33 cellular contexts compared by ENCODE assay signal in the genomic region with DNA sequence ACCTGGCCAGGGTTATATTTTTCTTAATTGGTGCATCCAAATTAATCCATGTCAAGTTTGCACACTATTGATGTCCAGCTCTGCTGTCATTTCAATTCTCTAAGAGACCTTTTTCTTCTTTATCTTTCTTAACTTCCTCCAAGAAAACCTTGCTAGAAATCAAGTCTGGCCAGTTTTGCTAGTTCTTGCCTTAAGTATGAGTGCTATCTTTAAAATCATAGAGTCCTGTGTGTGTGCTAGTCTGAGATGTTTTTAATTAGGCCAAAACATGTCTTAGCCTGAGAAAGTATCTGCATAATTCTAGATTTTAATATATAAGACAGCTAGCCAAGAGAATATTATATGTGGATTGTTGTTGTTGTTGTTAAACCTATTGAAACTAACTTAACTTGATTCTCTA. TPM values are rescaled to one million over a fixed set of nuclear protein-coding genes. Genes with fewer than 3 reads are reported as not detected.
DNase-seq lines count a peak whose midpoint lies in the region; ATAC-seq, FAIRE-seq and TF ChIP-seq lines count a peak whose summit lies in the region.
"Had no signal": no experiment of that assay in that cellular context is flagged by ENCODE, and none has a peak within 500 bp of the region (broad histone marks: within the 10 kb centered on the region; RNA-seq: fewer than 3 reads in every experiment).

No MANE protein-coding gene starts in this region.

- no peak overlapping the region for H3K23ac ChIP-seq in trophoblast cell (ENCODE audit: low read length)

- H2AFZ ChIP-seq in Karpas-422 (ENCODE audit: low read length) (peak overlapping the region; percentile 97), trophoblast cell (ENCODE audit: insufficient read depth, low read length, poor library complexity) (no peak overlapping the region)
- H2AFZ ChIP-seq: hepatocyte had no signal

- no peak overlapping the region for H3K4me3 Mint-ChIP-seq in T-cell
- no peak overlapping the region for H3K4me3 Mint-ChIP-seq in T-helper 2 cell treated with Interferon-gamma antibody and Interleukin-4, amounts not matched to agents 5 μg/mL and 100 μg/mL, for 36 hours
- H3K4me3 Mint-ChIP-seq: activated CD4-positive, alpha-beta T cell treated with anti-CD3 and anti-CD28 coated beads for 36 hours; CD8-positive, alpha-beta memory T cell; T-helper 17 cell had no signal

- H2BK120ac ChIP-seq in trophoblast cell (ENCODE audit: insufficient read depth, low read length, poor library complexity) = no peak overlapping the region

- no peak overlapping the region for H4K8ac ChIP-seq in trophoblast cell (ENCODE audit: low read depth, low read length)

- no peak for FAIRE-seq in bronchial epithelial cell (lab: Jason Lieb, UNC)
- FAIRE-seq: astrocyte, HTR-8/SVneo had no signal

- H3K18ac ChIP-seq in trophoblast cell (ENCODE audit: low read length) = no peak overlapping the region

- H3K4me1 Mint-ChIP-seq in T-cell = peaks cover 4 to 12% (median 11%) of the 10 kb centered on the region in 3 donors
- peaks cover 5% of the 10 kb centered on the region for H3K4me1 Mint-ChIP-seq in T-helper 2 cell treated with Interferon-gamma antibody and Interleukin-4, amounts not matched to agents 5 μg/mL and 100 μg/mL, for 36 hours (ENCODE audit: low read depth)

- no peak for ATAC-seq in T-cell (replicated peaks in 1 of 4)
- ATAC-seq in GM19023 (IDR thresholded peaks at IDR 0.05; ENCODE audit: unreplicated experiment) = no peak
- ATAC-seq: gastroesophageal sphincter, left colon, T-helper 17 cell had no signal

- H3K27ac Mint-ChIP-seq in T-cell = no peak overlapping the region
- no peak overlapping the region for H3K27ac Mint-ChIP-seq in T-helper 2 cell treated with Interferon-gamma antibody and Interleukin-4, amounts not matched to agents 5 μg/mL and 100 μg/mL, for 36 hours
- H3K27ac Mint-ChIP-seq: activated CD4-positive, alpha-beta T cell treated with anti-CD3 and anti-CD28 coated beads for 36 hours; T-helper 17 cell had no signal

- no peak overlapping the region for H2BK5ac ChIP-seq in trophoblast cell (ENCODE audit: low read depth, low read length, poor library complexity)

- no peaks in the 10 kb centered on the region for H3K27me3 Mint-ChIP-seq in T-cell
- no peaks in the 10 kb centered on the region for H3K27me3 Mint-ChIP-seq in T-helper 2 cell treated with Interferon-gamma antibody and Interleukin-4, amounts not matched to agents 5 μg/mL and 100 μg/mL, for 36 hours (ENCODE audit: low read depth)
- H3K27me3 Mint-ChIP-seq: activated CD4-positive, alpha-beta T cell treated with anti-CD3 and anti-CD28 coated beads for 36 hours; progenitor cell of endocrine pancreas; T-helper 17 cell had no signal

- no peak overlapping the region for H4K12ac ChIP-seq in trophoblast cell (ENCODE audit: low read depth, low read length)

- no peaks in the 10 kb centered on the region for H4K20me1 ChIP-seq in Karpas-422 (ENCODE audit: insufficient read depth, low read depth, low read length)

- no peak for DNase-seq in Karpas-422
- peak; percentile 31 for DNase-seq in bronchial epithelial cell (ENCODE audit: low read depth)
- DNase-seq in trophoblast cell = peak; percentile 65 to 94
- DNase-seq in T-cell = no peak
- DNase-seq in dermis blood vessel endothelial cell = no peak
- DNase-seq in T-helper 2 cell treated with Interferon-gamma antibody and Interleukin-4, amounts not matched to agents 5 μg/mL and 100 μg/mL, for 36 hours (ENCODE audit: low spot score) = no peak
- DNase-seq: activated CD4-positive, alpha-beta T cell treated with anti-CD3 and anti-CD28 coated beads for 36 hours; activated CD8-positive, alpha-beta memory T cell treated with anti-CD3 and anti-CD28 coated beads for 24 hours; activated effector memory CD4-positive, alpha-beta T cell treated with anti-CD3 and anti-CD28 coated beads, Interleukin-2, amount 50 U/mL, for 16 hours; CD8-positive, alpha-beta memory T cell; central memory CD4-positive, alpha-beta T cell; DMS153; H7; KG1; left colon; mesenchymal stem cell; MV-4-11; NCI-H1694; NCI-H2171; NCI-H524; sigmoid colon; stimulated activated CD4-positive, alpha-beta T cell treated with anti-CD3 and anti-CD28 coated beads, Interleukin-15, amount 100 ng/mL, for 24 hours; stimulated activated naive CD4-positive, alpha-beta T cell treated with Interleukin-2 at 50 U/mL for 16 hours; T-helper 17 cell had no signal

- CTCF ChIA-PET in T-cell (lab: Charles Lee) = interaction anchor here (0.7 kb wide), 2 partner anchors 8 to 25 kb away, joined by 3 to 4 read pairs; no protein-coding TSS in a partner anchor

- peaks cover 4% of the 10 kb centered on the region for H3K36me3 Mint-ChIP-seq in T-cell
- peaks cover 1% of the 10 kb centered on the region for H3K36me3 Mint-ChIP-seq in T-helper 2 cell treated with Interferon-gamma antibody and Interleukin-4, amounts not matched to agents 5 μg/mL and 100 μg/mL, for 36 hours (ENCODE audit: low read depth)

- H3K9me3 ChIP-seq in Karpas-422 (ENCODE audit: low read length) = no peaks in the 10 kb centered on the region
- no peaks in the 10 kb centered on the region for H3K9me3 ChIP-seq in trophoblast cell (ENCODE audit: insufficient read depth, low read depth, low read length)
- H3K9me3 ChIP-seq: gastroesophageal sphincter, neutrophil, sigmoid colon, thoracic aorta had no signal

- H3K27me3 ChIP-seq in Karpas-422 (ENCODE audit: low read length) = no peaks in the 10 kb centered on the region
- no peaks in the 10 kb centered on the region for H3K27me3 ChIP-seq in bronchial epithelial cell (ENCODE audit: control insufficient read depth, insufficient read depth, low read length)
- no peaks in the 10 kb centered on the region for H3K27me3 ChIP-seq in trophoblast cell (ENCODE audit: insufficient read depth, low read length)
- H3K27me3 ChIP-seq: gastroesophageal sphincter, hepatocyte, neutrophil, sigmoid colon had no signal

- no peak for TF ChIP-seq CTCF in C4-2B (conservative IDR thresholded peaks at IDR 0.05)
- TF ChIP-seq CTCF in bronchial epithelial cell (IDR thresholded peaks at IDR 0.05; ENCODE audit: insufficient read depth, low read length, severe bottlenecking) = no peak

- H4K91ac ChIP-seq in trophoblast cell (ENCODE audit: low read depth, low read length) = no peak overlapping the region

- H3K4me3 ChIP-seq in Karpas-422 (ENCODE audit: low read length) = no peak overlapping the region
- no peak overlapping the region for H3K4me3 ChIP-seq in bronchial epithelial cell (ENCODE audit: low read depth, low read length)
- no peak overlapping the region for H3K4me3 ChIP-seq in trophoblast cell (ENCODE audit: low read depth, low read length)
- H3K4me3 ChIP-seq: gastroesophageal sphincter, hepatocyte, sigmoid colon, thoracic aorta had no signal

- peaks cover 0 to 6% (median 0%) of the 10 kb centered on the region in 3 donors for H3K9me3 Mint-ChIP-seq in T-cell
- H3K9me3 Mint-ChIP-seq in T-helper 2 cell treated with Interferon-gamma antibody and Interleukin-4, amounts not matched to agents 5 μg/mL and 100 μg/mL, for 36 hours = peaks cover 8% of the 10 kb centered on the region

- no peak overlapping the region for H2AK5ac ChIP-seq in trophoblast cell (ENCODE audit: low read length)

- H3K14ac ChIP-seq in trophoblast cell (ENCODE audit: low read length) = no peak overlapping the region

- H3K4ac ChIP-seq in trophoblast cell (ENCODE audit: low read depth, low read length) = no peak overlapping the region

- H2BK12ac ChIP-seq in trophoblast cell (ENCODE audit: low read length) = no peak overlapping the region

- peaks cover 8% of the 10 kb centered on the region for H3K79me1 ChIP-seq in trophoblast cell (ENCODE audit: low read length)

- H3K9me2 ChIP-seq in Karpas-422 (replicated peaks; ENCODE audit: insufficient read depth, low read length) = no peaks in the 10 kb centered on the region

- no peaks in the 10 kb centered on the region for H3K36me3 ChIP-seq in Karpas-422 (ENCODE audit: insufficient read depth, low read length)
- no peaks in the 10 kb centered on the region for H3K36me3 ChIP-seq in bronchial epithelial cell (ENCODE audit: control insufficient read depth, insufficient read depth, low read length)
- H3K36me3 ChIP-seq in trophoblast cell (ENCODE audit: control insufficient read depth in 1 of 2, insufficient read depth in 2 of 2, low read length in 2 of 2) = no peaks in the 10 kb centered on the region
- H3K36me3 ChIP-seq: gastroesophageal sphincter, neutrophil, sigmoid colon, thoracic aorta had no signal

- H3K27ac ChIP-seq in C4-2B (peak overlapping the region; percentile 49), Karpas-422 (ENCODE audit: low read length) (peak overlapping the region; percentile 52; the same call in 1 of the 2 replicates), trophoblast cell (ENCODE audit: low read depth, low read length) (peak overlapping the region; percentile 74)
- H3K27ac ChIP-seq: gastroesophageal sphincter, neutrophil, sigmoid colon, thoracic aorta had no signal

- H3K4me2 ChIP-seq in Karpas-422 (ENCODE audit: low read depth, low read length, poor library complexity, severe bottlenecking) (no peak overlapping the region), trophoblast cell (ENCODE audit: low read length) (peak overlapping the region; percentile 32)
- H3K4me2 ChIP-seq: hepatocyte had no signal

- POLR2A ChIA-PET in T-cell (lab: Charles Lee) = no interaction called here

- H3K4me1 ChIP-seq in Karpas-422 (ENCODE audit: low read length) (peaks cover 59% of the 10 kb centered on the region), trophoblast cell (ENCODE audit: control insufficient read depth in 1 of 2, insufficient read depth in 2 of 2, low read length in 2 of 2) (peaks cover 5 to 11% of the 10 kb centered on the region in 2 experiments)
- H3K4me1 ChIP-seq: gastroesophageal sphincter, sigmoid colon had no signal

- no peak overlapping the region for H3K9ac ChIP-seq in Karpas-422 (ENCODE audit: low read length)
- no peak overlapping the region for H3K9ac ChIP-seq in trophoblast cell (ENCODE audit: low read length)

- no peaks in the 10 kb centered on the region for H3K79me2 ChIP-seq in Karpas-422 (ENCODE audit: low read length)
- H3K79me2 ChIP-seq in trophoblast cell (ENCODE audit: control insufficient read depth, insufficient read depth, low read length, poor library complexity) = peaks cover 2% of the 10 kb centered on the region
- H3K79me2 ChIP-seq: hepatocyte had no signal

RNA-seq across cellular contexts. Expression of a gene that starts 56.2 kb away (rescaled TPM):
- total RNA-seq in Karpas-422 (2014; rRNA removed; shearing (Covaris generic); ENCODE audit: low replicate concordance) = 55.1 and 112 TPM in 2 replicates
- total RNA-seq in bronchial epithelial cell (5.0 and 13.4 TPM in 2 replicates), T-cell (10 to 100 TPM; 49.8 to 81.7 (median 79.5) TPM), dermis blood vessel endothelial cell (32.9 and 34.7 TPM in 2 replicates)
- 87.0 and 87.1 TPM in 2 replicates for polyA plus RNA-seq in trophoblast cell (2013)

Comparison
In these comparisons a context has a peak if more than half of its experiments do, and no peak if none do; other contexts are left out.
1. DNase-seq: peak in bronchial epithelial cell (single experiment) and trophoblast cell (2 of 2); none in Karpas-422 (single experiment), T-cell (0 of 34), dermis blood vessel endothelial cell (single experiment) and T-helper 2 cell treated with Interferon-gamma antibody and Interleukin-4, amounts not matched to agents 5 μg/mL and 100 μg/mL, for 36 hours (single experiment).
2. Peak in every context shown above with its lines, with median percentiles within 50 percentile points of each other: H3K27ac ChIP-seq.